12 cellular contexts compared by ENCODE assay signal in the genomic region with DNA sequence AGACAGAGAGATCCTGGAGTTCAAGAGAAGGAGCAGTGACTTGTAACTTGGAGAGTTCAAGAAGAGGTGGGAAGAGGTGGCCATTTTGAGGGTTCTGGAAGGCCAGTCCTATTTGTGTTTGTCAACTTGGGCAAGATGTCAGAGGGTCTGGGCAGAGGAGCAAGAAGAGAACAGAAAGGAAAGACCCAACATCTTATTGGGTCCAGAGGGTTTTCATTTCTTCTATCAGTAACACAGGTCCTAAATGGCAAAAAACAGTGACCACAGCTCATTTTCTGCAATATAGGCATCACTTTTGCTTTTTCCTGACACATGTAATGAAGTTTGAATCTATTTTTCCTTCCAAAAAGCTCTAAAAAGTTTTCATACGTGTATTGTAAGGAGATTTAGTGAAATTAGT. TPM values are rescaled to one million over a fixed set of nuclear protein-coding genes. Genes with fewer than 3 reads are reported as not detected.
A peak's percentile ranks its signal among the peaks of the same experiment; 100 is the strongest.
DNase-seq lines count a peak whose midpoint lies in the region; ATAC-seq, FAIRE-seq and TF ChIP-seq lines count a peak whose summit lies in the region.
"Had no signal": no experiment of that assay in that cellular context is flagged by ENCODE, and none has a peak within 500 bp of the region (broad histone marks: within the 10 kb centered on the region; RNA-seq: fewer than 3 reads in every experiment).

No MANE protein-coding gene starts in this region.

- no peak for ATAC-seq in gastroesophageal sphincter
- no peak for ATAC-seq in HG03045 (IDR thresholded peaks at IDR 0.05; ENCODE audit: unreplicated experiment)
- no peak for ATAC-seq in SK-N-SH treated with all-trans-retinoic acid at 6 μM for 48 hours
- ATAC-seq: K562 had no signal

- no peaks in the 10 kb centered on the region for H3K36me3 ChIP-seq in BLaER1
- no peaks in the 10 kb centered on the region for H3K36me3 ChIP-seq in PC-9 (ENCODE audit: low read depth)
- H3K36me3 ChIP-seq in gastroesophageal sphincter = no peaks in the 10 kb centered on the region
- no peaks in the 10 kb centered on the region for H3K36me3 ChIP-seq in small intestine (ENCODE audit: control insufficient read depth in 2 of 2, insufficient read depth in 2 of 2, low read length in 2 of 2)

- POLR2A ChIA-PET in PC-9 (lab: Charles Lee; ENCODE audit: unreplicated experiment) = no interaction called here

- H3K27me3 ChIP-seq in BLaER1 = no peaks in the 10 kb centered on the region
- no peaks in the 10 kb centered on the region for H3K27me3 ChIP-seq in PC-9 (ENCODE audit: insufficient read depth, low read depth)
- H3K27me3 ChIP-seq in gastroesophageal sphincter = no peaks in the 10 kb centered on the region
- H3K27me3 ChIP-seq in small intestine (ENCODE audit: control insufficient read depth in 2 of 2, insufficient read depth in 2 of 2, low read length in 2 of 2) = no peaks in the 10 kb centered on the region

- CTCF ChIA-PET in PC-9 (lab: Charles Lee) = no interaction called here

- intact Hi-C loops in PC-9 (cut with micrococcal nuclease; ENCODE audit: unreplicated experiment) = no loop called here

- TF ChIP-seq CTCF in PC-9 (conservative IDR thresholded peaks at IDR 0.05) = no peak
- no peak for TF ChIP-seq CTCF in gastroesophageal sphincter (IDR thresholded peaks at IDR 0.05)

- no peaks in the 10 kb centered on the region for H3K9me2 ChIP-seq in PC-9 (ENCODE audit: insufficient read depth)

- H3K4me3 ChIP-seq in BLaER1 = no peak overlapping the region
- no peak overlapping the region for H3K4me3 ChIP-seq in PC-9
- no peak overlapping the region for H3K4me3 ChIP-seq in gastroesophageal sphincter
- no peak overlapping the region for H3K4me3 ChIP-seq in small intestine (ENCODE audit: low read depth in 1 of 2, low read length in 2 of 2)
- H3K4me3 ChIP-seq: K562 had no signal

- FAIRE-seq in small intestine (lab: Jason Lieb, UNC) = no peak
- FAIRE-seq: K562 had no signal

- H3K4me2 ChIP-seq in BLaER1 (0 out of 2 replicates have a peak overlapping the region, but pooled peaks have one; percentile 19), PC-9 (peak overlapping the region; percentile 24)

- no peak overlapping the region for H3K9ac ChIP-seq in BLaER1

- H3K9me3 ChIP-seq in BLaER1 = peaks cover 31% of the 10 kb centered on the region
- no peaks in the 10 kb centered on the region for H3K9me3 ChIP-seq in PC-9 (ENCODE audit: insufficient read depth, low read depth)
- H3K9me3 ChIP-seq in gastroesophageal sphincter = no peaks in the 10 kb centered on the region
- no peaks in the 10 kb centered on the region for H3K9me3 ChIP-seq in small intestine (ENCODE audit: control insufficient read depth, low read depth)

- peak overlapping the region; percentile 23; the same call in 1 of the 2 replicates for H2AFZ ChIP-seq in PC-9

- WGBS in gastroesophageal sphincter (ENCODE audit: low coverage in 1 of 2), 2 donors = 29 to 40% methylated on average over 1 of the region's 1 CpG
- WGBS in small intestine, 3 donors = 44 to 56% (median 47%) methylated on average over 1 of the region's 1 CpG

- H3K27ac ChIP-seq in BLaER1 = no peak overlapping the region
- peak overlapping the region; percentile 42 for H3K27ac ChIP-seq in PC-9
- peak overlapping the region; percentile 72 to 87 (median 80) for H3K27ac ChIP-seq in gastroesophageal sphincter
- H3K27ac ChIP-seq in small intestine (ENCODE audit: low read depth in 1 of 2, low read length in 1 of 2) = peak overlapping the region; percentile 66 to 91

- no peak for TF ChIP-seq EP300 in gastroesophageal sphincter (IDR thresholded peaks at IDR 0.05)

- DNase-seq in PC-9 (no peak), small intestine (no peak), COLO829 (ENCODE audit: low spot score) (no peak), NCI-H1092 (lab: John Stamatoyannopoulos, UW) (no peak)
- DNase-seq: activated CD4-positive, CD25-positive, alpha-beta regulatory T cell; NCI-H1417 treated with DMSO at 0.1 percent for 48 hours; posterior cingulate gyrus had no signal

- H3F3A ChIP-seq in PC-9 (ENCODE audit: insufficient read depth, low read depth) = peaks cover 12% of the 10 kb centered on the region; the same call in 1 of the 2 replicates

- peaks cover 13% of the 10 kb centered on the region; the same call in 1 of the 2 replicates for H3K4me1 ChIP-seq in BLaER1
- peaks cover 12% of the 10 kb centered on the region for H3K4me1 ChIP-seq in PC-9 (replicated peaks; ENCODE audit: insufficient read depth)
- peaks cover 8 to 50% (median 10%) of the 10 kb centered on the region in 3 donors for H3K4me1 ChIP-seq in gastroesophageal sphincter
- peaks cover 5 to 17% of the 10 kb centered on the region in 2 donors for H3K4me1 ChIP-seq in small intestine (ENCODE audit: control insufficient read depth in 2 of 2, insufficient read depth in 1 of 2, low read depth in 1 of 2, low read length in 1 of 2)

- no peak for TF ChIP-seq POLR2A in gastroesophageal sphincter (IDR thresholded peaks at IDR 0.05)

- BruUV-seq in PC-9 (replicated peaks; lab: Mats Ljungman, UMichigan) = no TSS peak

- H3K79me2 ChIP-seq in PC-9 (ENCODE audit: low read depth) = no peaks in the 10 kb centered on the region

- no peaks in the 10 kb centered on the region for H4K20me1 ChIP-seq in BLaER1
- no peaks in the 10 kb centered on the region for H4K20me1 ChIP-seq in PC-9 (ENCODE audit: insufficient read depth)

TF ChIP-seq in SK-N-SH treated with all-trans-retinoic acid at 6 μM for 48 hours, 23 proteins besides CTCF, POLR2A, EP300 and RAD21:
- TF ChIP-seq ARNTL (CRISPR knock-in tag; IDR thresholded peaks at IDR 0.05; ENCODE audit: borderline replicate concordance, low read depth) (no peak), OSR1 (CRISPR knock-in tag; IDR thresholded peaks at IDR 0.05) (no peak), ZFP3 (CRISPR knock-in tag; IDR thresholded peaks at IDR 0.05) (no peak), ZNF8 (CRISPR knock-in tag; IDR thresholded peaks at IDR 0.05) (no peak), RARB (CRISPR knock-in tag; IDR thresholded peaks at IDR 0.05) (no peak), PATZ1 (CRISPR knock-in tag; IDR thresholded peaks at IDR 0.05; ENCODE audit: borderline replicate concordance) (no peak), ZC3H10 (CRISPR knock-in tag; IDR thresholded peaks at IDR 0.05) (no peak), SNAI2 (CRISPR knock-in tag; IDR thresholded peaks at IDR 0.05) (no peak), GLIS3 (CRISPR knock-in tag; IDR thresholded peaks at IDR 0.05) (no peak)
TF ChIP-seq in SK-N-SH treated with all-trans-retinoic acid at 6 μM for 48 hours: peak in this region for 0.

RNA-seq across cellular contexts. Expression of gene MAP10, which starts 38.3 kb away (rescaled TPM):
- 0.13 TPM in 1 of 2 replicates, not detected in the other for total RNA-seq in PC-9 (2021)
- 1 to 10 TPM in 3 of 4 donors, under 1 TPM in 1; 0.92 to 2.4 (median 1.8) TPM for total RNA-seq in gastroesophageal sphincter
- polyA plus RNA-seq in small intestine = 1 to 10 TPM in 1 of 3 donors, under 1 TPM in 2; 0.27 to 2.4 (median 0.67) TPM
